In the genomic region with DNA sequence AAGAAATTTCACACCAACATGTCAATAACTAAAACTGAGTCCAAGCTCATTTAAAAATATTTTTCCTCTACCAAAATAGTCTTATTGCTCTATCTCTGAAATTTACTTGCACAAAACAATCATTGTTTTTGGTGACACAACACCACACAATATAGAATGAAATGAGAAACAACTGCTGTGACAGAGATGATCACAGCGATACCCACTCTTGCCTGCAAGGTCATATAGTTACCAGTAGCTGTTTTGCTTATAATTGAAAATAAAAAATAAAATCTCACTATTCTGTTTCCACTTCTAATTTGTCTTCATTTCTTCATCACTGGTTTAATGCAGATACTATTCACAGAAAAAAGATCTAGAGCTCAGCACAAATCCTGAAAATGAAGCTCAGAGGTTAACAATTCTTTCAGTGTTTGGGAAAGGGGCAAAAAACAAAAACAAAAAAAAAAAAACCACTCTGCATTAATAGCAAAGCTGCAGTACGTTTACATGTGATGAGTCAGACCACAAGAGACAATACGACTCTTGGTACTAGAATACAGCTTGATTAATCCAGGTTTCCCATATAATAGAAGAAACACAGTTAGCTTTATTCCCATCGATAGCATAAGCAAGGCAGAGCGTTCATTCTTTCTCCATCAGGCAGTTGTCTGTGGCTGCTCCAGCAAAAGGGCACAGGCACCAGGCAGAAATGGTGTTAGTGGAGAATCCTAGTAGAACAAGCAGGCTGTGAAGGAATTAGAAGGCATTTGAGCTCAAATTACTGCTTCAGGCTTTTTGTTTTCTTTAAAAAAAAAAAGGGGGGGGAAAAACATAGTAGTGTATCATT, we compare ENCODE assay signal across 8 cellular contexts. TPM values are rescaled to one million over a fixed set of nuclear protein-coding genes. Genes with fewer than 3 reads are reported as not detected.
DNase-seq lines count a peak whose midpoint lies in the region; ATAC-seq and TF ChIP-seq lines count a peak whose summit lies in the region.

No MANE protein-coding gene starts in this region.

- H3K4me1 Mint-ChIP-seq in stimulated activated naive B cell treated with anti-CD40 and anti-IgM and Interleukin-4, amounts not matched to agents 10 μg/mL and 1 μg/mL and 100 μg/mL, for 72 hours: peaks cover 25 to 63% of the 10 kb centered on the region in 2 donors

- in situ Hi-C loops in GM23248 (cut with MboI): no loop called here

- no peaks in the 10 kb centered on the region for H3K27me3 ChIP-seq in GM23248 (replicated peaks; ENCODE audit: insufficient read depth)
- H3K27me3 ChIP-seq in PC-9 (ENCODE audit: insufficient read depth, low read depth): no peaks in the 10 kb centered on the region

- H3K4me1 ChIP-seq in GM23248 (ENCODE audit: insufficient read depth) (peaks cover 41% of the 10 kb centered on the region), PC-9 (replicated peaks; ENCODE audit: insufficient read depth) (peaks cover 85% of the 10 kb centered on the region)

- peak overlapping the region; percentile 89 for H3K27ac Mint-ChIP-seq in stimulated activated naive B cell treated with anti-CD40 and anti-IgM and Interleukin-4, amounts not matched to agents 10 μg/mL and 1 μg/mL and 100 μg/mL, for 72 hours

- H3K4me2 ChIP-seq in GM23248 (ENCODE audit: unreplicated experiment): peak overlapping the region; percentile 99
- peak overlapping the region; percentile 99 for H3K4me2 ChIP-seq in PC-9

- peaks cover 4 to 5% of the 10 kb centered on the region in 2 donors for H3K36me3 Mint-ChIP-seq in stimulated activated naive B cell treated with anti-CD40 and anti-IgM and Interleukin-4, amounts not matched to agents 10 μg/mL and 1 μg/mL and 100 μg/mL, for 72 hours

- H3K4me3 ChIP-seq in GM23248 (peak overlapping the region; percentile 95), PC-9 (peak overlapping the region; percentile 60)

- H2AFZ ChIP-seq in GM23248 (no peak overlapping the region), PC-9 (no peak overlapping the region)

- no TSS peak for BruUV-seq in PC-9 (replicated peaks; lab: Mats Ljungman, UMichigan)

- POLR2A ChIA-PET in PC-9 (lab: Charles Lee; ENCODE audit: unreplicated experiment): interaction anchor here (0.6 to 0.7 kb wide), 5 partner anchors 161 to 1660 kb away, joined by 3 to 23 read pairs (median 4); no protein-coding TSS in a partner anchor

- 1 to 2% methylated on average over 5 of the region's 5 CpGs for WGBS in GM23248 (ENCODE audit: low coverage in 1 of 2, low lambda C conversion rate in 2 of 2, missing lambda C conversion rate in 2 of 2), 2 experiments

- H3K27ac ChIP-seq in GM23248 (peak overlapping the region; percentile 99), PC-9 (peak overlapping the region; percentile 92)

- H3F3A ChIP-seq in GM23248 (ENCODE audit: insufficient read depth) (peaks cover 42% of the 10 kb centered on the region), PC-9 (ENCODE audit: insufficient read depth, low read depth) (peaks cover 35% of the 10 kb centered on the region)

- 0 out of 2 replicates have a peak, but pooled peaks have one; percentile 1 for TF ChIP-seq CTCF in PC-9 (conservative IDR thresholded peaks at IDR 0.05)

- H3K9me2 ChIP-seq in GM23248 (ENCODE audit: insufficient read depth) (no peaks in the 10 kb centered on the region), PC-9 (ENCODE audit: insufficient read depth) (no peaks in the 10 kb centered on the region)

- ATAC-seq in stimulated activated naive B cell treated with anti-CD40 and anti-IgM and Interleukin-4, amounts not matched to agents 10 μg/mL and 1 μg/mL and 100 μg/mL, for 72 hours (replicated peaks): peak in 1 of 2 donors; percentile 28
- ATAC-seq in GM21381 (IDR thresholded peaks at IDR 0.05; ENCODE audit: unreplicated experiment): no peak

- intact Hi-C loops in PC-9 (cut with micrococcal nuclease; ENCODE audit: unreplicated experiment): loop anchor here (2.0 to 10.0 kb wide), 3 partner anchors 28 to 192 kb away; partner anchors contain the start of genes BTD and HACL1

- peak; percentile 58 for DNase-seq in AG08395 (ENCODE audit: low spot score)
- peak; percentile 89 for DNase-seq in GM23248
- DNase-seq in PC-9: peak; percentile 31 to 65
- DNase-seq in cerebellar nuclear complex (lab: John Stamatoyannopoulos, UW): peak; percentile 3 to 75
- DNase-seq in kidney glomerular epithelial cell (lab: John Stamatoyannopoulos, UW): peak; percentile 31
- DNase-seq in stimulated activated naive B cell treated with anti-CD40 and anti-IgM and Interleukin-4, amounts not matched to agents 10 μg/mL and 1 μg/mL and 100 μg/mL, for 72 hours: no peak
- no peak for DNase-seq in NCI-H2171 treated with DMSO at 0.1 percent for 48 hours (lab: John Stamatoyannopoulos, UW)

- H3K4me3 Mint-ChIP-seq in stimulated activated naive B cell treated with anti-CD40 and anti-IgM and Interleukin-4, amounts not matched to agents 10 μg/mL and 1 μg/mL and 100 μg/mL, for 72 hours: peak overlapping the region; percentile 79 to 81

- H3K27me3 Mint-ChIP-seq in stimulated activated naive B cell treated with anti-CD40 and anti-IgM and Interleukin-4, amounts not matched to agents 10 μg/mL and 1 μg/mL and 100 μg/mL, for 72 hours: no peaks in the 10 kb centered on the region

- peaks cover 19% of the 10 kb centered on the region for H3K36me3 ChIP-seq in GM23248 (ENCODE audit: low read depth)
- H3K36me3 ChIP-seq in PC-9 (ENCODE audit: low read depth): peaks cover 18% of the 10 kb centered on the region

- H4K20me1 ChIP-seq in GM23248 (ENCODE audit: insufficient read depth) (no peaks in the 10 kb centered on the region), PC-9 (ENCODE audit: insufficient read depth) (no peaks in the 10 kb centered on the region)

- CTCF ChIA-PET in PC-9 (lab: Charles Lee): interaction anchor here (0.5 to 1.0 kb wide), 11 partner anchors 9 to 1037 kb away, joined by 3 to 14 read pairs (median 4); no protein-coding TSS in a partner anchor

- H3K9me3 Mint-ChIP-seq in stimulated activated naive B cell treated with anti-CD40 and anti-IgM and Interleukin-4, amounts not matched to agents 10 μg/mL and 1 μg/mL and 100 μg/mL, for 72 hours: no peaks in the 10 kb centered on the region

- H3K79me2 ChIP-seq in GM23248 (ENCODE audit: insufficient read depth) (peaks cover 85% of the 10 kb centered on the region), PC-9 (ENCODE audit: low read depth) (peaks cover 91% of the 10 kb centered on the region)

- H3K9me3 ChIP-seq in GM23248 (ENCODE audit: low read depth): no peaks in the 10 kb centered on the region
- H3K9me3 ChIP-seq in PC-9 (ENCODE audit: insufficient read depth, low read depth): no peaks in the 10 kb centered on the region

- peak overlapping the region; percentile 100 for H3K9ac ChIP-seq in GM23248

RNA-seq across cellular contexts. Expression of gene ANKRD28, which starts 0.8 kb away (rescaled TPM):
- 55.6 and 68.9 TPM in 2 replicates for total RNA-seq in GM23248 (2014; rRNA removed; shearing (Covaris generic))
- 22.6 and 23.1 TPM in 2 replicates for polyA plus RNA-seq in GM23248 (2016; fragmentation: Nextera tagmentation; extraction: Ambion mirVana)
- 59.7 and 82.6 TPM in 2 replicates for total RNA-seq in PC-9 (2021)

Comparison
In these comparisons a context has a peak if more than half of its experiments do, and no peak if none do; other contexts are left out.
1. DNase-seq: peak in AG08395 (single experiment), GM23248 (single experiment), PC-9 (2 of 2), cerebellar nuclear complex (2 of 2) and kidney glomerular epithelial cell (single experiment); none in stimulated activated naive B cell treated with anti-CD40 and anti-IgM and Interleukin-4, amounts not matched to agents 10 μg/mL and 1 μg/mL and 100 μg/mL, for 72 hours (single experiment) and NCI-H2171 treated with DMSO at 0.1 percent for 48 hours (single experiment).